ENCODE assay signal across 8 cellular contexts in genomic region chr19:2950286-2951124, GRCh38. TPM values are rescaled to one million over a fixed set of nuclear protein-coding genes. Genes with fewer than 3 reads are reported as not detected.
DNase-seq lines count a peak whose midpoint lies in the region; ATAC-seq, FAIRE-seq and TF ChIP-seq lines count a peak whose summit lies in the region.

No MANE protein-coding gene starts in this region.

- H3K9me1 ChIP-seq in keratinocyte (ENCODE audit: control insufficient read depth, extremely low read depth, insufficient read depth, low read length): no peaks in the 10 kb centered on the region

- peak; percentile 100 for DNase-seq in Ammon's horn (ENCODE audit: low spot score)
- DNase-seq in NCI-H460 (ENCODE audit: extremely low read depth, low read depth): peak; percentile 98
- DNase-seq in activated CD4-positive, alpha-beta T cell treated with anti-CD3 and anti-CD28 coated beads for 24 hours (ENCODE audit: low read depth in 2 of 2): peak; percentile 100
- DNase-seq in chondrocyte (ENCODE audit: low spot score): peak; percentile 99
- peak; percentile 98 for DNase-seq in keratinocyte (ENCODE audit: low read depth, low spot score)
- peak; percentile 100 for DNase-seq in stimulated activated CD4-positive, alpha-beta T cell treated with anti-CD3 and anti-CD28 coated beads, Interleukin-12 subunit alpha, Interleukin-12 subunit beta, amount 100 ng/mL, for 48 hours (ENCODE audit: low read depth in 2 of 3, low spot score in 1 of 3)

- no peaks in the 10 kb centered on the region for H3K27me3 Mint-ChIP-seq in chondrocyte (ENCODE audit: low read depth)

- H2AFZ ChIP-seq in keratinocyte (ENCODE audit: control insufficient read depth, low read length): peak overlapping the region; percentile 86

- no peaks in the 10 kb centered on the region for H3K27me3 ChIP-seq in keratinocyte (ENCODE audit: control insufficient read depth, extremely low read depth, insufficient read depth, low read length)

- peaks cover 0 to 2% of the 10 kb centered on the region in 2 experiments for H3K36me3 ChIP-seq in keratinocyte (ENCODE audit: control insufficient read depth in 2 of 2, extremely low read depth in 1 of 2, insufficient read depth in 2 of 2, low read length in 2 of 2)

- H3K4me1 Mint-ChIP-seq in chondrocyte (ENCODE audit: low read depth): peaks cover 23% of the 10 kb centered on the region

- peak overlapping the region; percentile 66 for H3K27ac ChIP-seq in keratinocyte (ENCODE audit: control insufficient read depth, insufficient read depth, low read length)

- peak overlapping the region; percentile 97 for H3K27ac Mint-ChIP-seq in chondrocyte (ENCODE audit: unreplicated experiment)

- peaks cover 23% of the 10 kb centered on the region for H3K4me1 ChIP-seq in keratinocyte (ENCODE audit: control insufficient read depth, extremely low read depth, insufficient read depth, low read length)

- FAIRE-seq in keratinocyte (lab: Jason Lieb, UNC): peak; percentile 87

- peak overlapping the region; percentile 72 to 95 (median 84) for H3K4me3 ChIP-seq in keratinocyte (ENCODE audit: control insufficient read depth in 2 of 3, extremely low read depth in 1 of 3, insufficient read depth in 2 of 3, low read depth in 1 of 3, low read length in 3 of 3)

- peaks cover 15% of the 10 kb centered on the region for H3K79me2 ChIP-seq in keratinocyte (ENCODE audit: control insufficient read depth, insufficient read depth, low read length)

- H3K9me3 Mint-ChIP-seq in chondrocyte (ENCODE audit: low read depth): no peaks in the 10 kb centered on the region

- H4K20me1 ChIP-seq in keratinocyte (ENCODE audit: control insufficient read depth, extremely low read depth, insufficient read depth, low read length): no peaks in the 10 kb centered on the region

- ATAC-seq in HG03432 (IDR thresholded peaks at IDR 0.05; ENCODE audit: unreplicated experiment): peak; percentile 88

- TF ChIP-seq CTCF in chondrocyte (IDR thresholded peaks at IDR 0.05) (no peak), keratinocyte (optimal IDR thresholded peaks at IDR 0.05 in 1 of 3, IDR thresholded peaks at IDR 0.05 in 1 of 3, conservative IDR thresholded peaks at IDR 0.05 in 1 of 3; ENCODE audit: extremely low read depth in 1 of 3, insufficient read depth in 2 of 3, low read length in 3 of 3) (no peak)

- H3K9me3 ChIP-seq in keratinocyte (ENCODE audit: control insufficient read depth, low read depth, low read length): no peaks in the 10 kb centered on the region

- H3K4me2 ChIP-seq in keratinocyte (ENCODE audit: control insufficient read depth, extremely low read depth, insufficient read depth, low read depth, low read length): peak overlapping the region; percentile 99

- H3K4me3 Mint-ChIP-seq in chondrocyte (ENCODE audit: unreplicated experiment): peak overlapping the region; percentile 92

- no peaks in the 10 kb centered on the region for H3K36me3 Mint-ChIP-seq in chondrocyte (ENCODE audit: low read depth)

- dilution Hi-C loops in keratinocyte (cut with MboI; ENCODE audit: extremely low pct_ligation_motif_present, low sequenced_read_pairs): no loop called here

- TF ChIP-seq POLR2A in GM19193 (IDR thresholded peaks at IDR 0.05; ENCODE audit: extremely low read depth, insufficient read depth, insufficient read length): peak; percentile 98

- H3K9ac ChIP-seq in keratinocyte (ENCODE audit: control insufficient read depth, extremely low read depth, insufficient read depth, low read length): peak overlapping the region; percentile 84

RNA-seq across cellular contexts. Expression of gene ZNF77, which starts 5.7 kb away (rescaled TPM):
- total RNA-seq in NCI-H460 (2014; rRNA removed; shearing (Covaris generic)): 4.6 TPM in 2 replicates
- polyA plus RNA-seq in NCI-H460 (2014; cell fraction: nucleus; rRNA removed): 3.8 and 6.6 TPM in 2 replicates
- total RNA-seq in chondrocyte: 2.9 to 4.1 TPM (median 3.6 TPM) in 3 replicates
- polyA plus RNA-seq in keratinocyte: 4.7 to 6.0 TPM (median 5.2 TPM) in 3 replicates
- 4.2 TPM for polyA plus RNA-seq in keratinocyte (2011; ENCODE audit: low read depth)
- 2.6 and 4.2 TPM in 2 replicates for polyA plus RNA-seq in keratinocyte (2011; cell fraction: cytosol; rRNA removed)
- 9.4 and 10.1 TPM in 2 replicates for polyA plus RNA-seq in keratinocyte (2011; cell fraction: nucleus; rRNA removed)
- 2.3 and 4.3 TPM in 2 replicates for polyA plus RNA-seq in keratinocyte (2012; ENCODE audit: low replicate concordance)
- 2.6 to 5.5 TPM (median 5.2 TPM) in 3 replicates for polyA minus RNA-seq in keratinocyte
- 3.5 TPM for polyA minus RNA-seq in keratinocyte (2011; cell fraction: cytosol; rRNA and poly(A)+ RNA removed)
- 2.7 and 5.6 TPM in 2 replicates for polyA minus RNA-seq in keratinocyte (2011; cell fraction: nucleus; rRNA and poly(A)+ RNA removed)

RNA-seq across cellular contexts. Expression of gene TLE6, which starts 26.9 kb away (rescaled TPM):
- total RNA-seq in NCI-H460 (2014; rRNA removed; shearing (Covaris generic)): 3.9 and 4.7 TPM in 2 replicates
- 5.2 and 15.9 TPM in 2 replicates for polyA plus RNA-seq in NCI-H460 (2014; cell fraction: nucleus; rRNA removed)
- total RNA-seq in chondrocyte: 0.36 to 1.1 TPM (median 0.55 TPM) in 3 replicates
- 0.41 to 1.2 TPM (median 0.43 TPM) in 3 replicates for polyA plus RNA-seq in keratinocyte
- polyA plus RNA-seq in keratinocyte (2011; ENCODE audit: low read depth): not detected
- 0.38 and 0.40 TPM in 2 replicates for polyA plus RNA-seq in keratinocyte (2011; cell fraction: cytosol; rRNA removed)
- polyA plus RNA-seq in keratinocyte (2011; cell fraction: nucleus; rRNA removed): 0.77 and 1.0 TPM in 2 replicates
- polyA plus RNA-seq in keratinocyte (2012; ENCODE audit: low replicate concordance): 1.2 TPM in 1 of 2 replicates, not detected in the other
- 1.1 to 1.7 TPM in 2 of 3 replicates, not detected in the other for polyA minus RNA-seq in keratinocyte
- polyA minus RNA-seq in keratinocyte (2011; cell fraction: cytosol; rRNA and poly(A)+ RNA removed): not detected
- not detected in 2 replicates for polyA minus RNA-seq in keratinocyte (2011; cell fraction: nucleus; rRNA and poly(A)+ RNA removed)

RNA-seq across cellular contexts. Expression of gene ZNF57, which starts 49.8 kb away (rescaled TPM):
- total RNA-seq in NCI-H460 (2014; rRNA removed; shearing (Covaris generic)): 2.5 and 4.2 TPM in 2 replicates
- 2.9 and 7.5 TPM in 2 replicates for polyA plus RNA-seq in NCI-H460 (2014; cell fraction: nucleus; rRNA removed)
- total RNA-seq in chondrocyte: 2.2 to 2.9 TPM (median 2.2 TPM) in 3 replicates
- polyA plus RNA-seq in keratinocyte: 9.4 to 10.1 TPM (median 9.7 TPM) in 3 replicates
- 13.6 TPM for polyA plus RNA-seq in keratinocyte (2011; ENCODE audit: low read depth)
- polyA plus RNA-seq in keratinocyte (2011; cell fraction: cytosol; rRNA removed): 5.2 and 9.5 TPM in 2 replicates
- 10.3 and 10.9 TPM in 2 replicates for polyA plus RNA-seq in keratinocyte (2011; cell fraction: nucleus; rRNA removed)
- 6.6 and 16.9 TPM in 2 replicates for polyA plus RNA-seq in keratinocyte (2012; ENCODE audit: low replicate concordance)
- 3.3 to 15.6 TPM (median 15.3 TPM) in 3 replicates for polyA minus RNA-seq in keratinocyte
- polyA minus RNA-seq in keratinocyte (2011; cell fraction: cytosol; rRNA and poly(A)+ RNA removed): 8.6 TPM
- polyA minus RNA-seq in keratinocyte (2011; cell fraction: nucleus; rRNA and poly(A)+ RNA removed): 6.0 and 9.4 TPM in 2 replicates

Comparison
In these comparisons a context has a peak if more than half of its experiments do, and no peak if none do; other contexts are left out.
1. Peak in every context shown above with its lines: DNase-seq, ATAC-seq, H3K4me3 ChIP-seq and H3K27ac ChIP-seq.